1 cellular context compared by ENCODE assay signal in the genomic region with DNA sequence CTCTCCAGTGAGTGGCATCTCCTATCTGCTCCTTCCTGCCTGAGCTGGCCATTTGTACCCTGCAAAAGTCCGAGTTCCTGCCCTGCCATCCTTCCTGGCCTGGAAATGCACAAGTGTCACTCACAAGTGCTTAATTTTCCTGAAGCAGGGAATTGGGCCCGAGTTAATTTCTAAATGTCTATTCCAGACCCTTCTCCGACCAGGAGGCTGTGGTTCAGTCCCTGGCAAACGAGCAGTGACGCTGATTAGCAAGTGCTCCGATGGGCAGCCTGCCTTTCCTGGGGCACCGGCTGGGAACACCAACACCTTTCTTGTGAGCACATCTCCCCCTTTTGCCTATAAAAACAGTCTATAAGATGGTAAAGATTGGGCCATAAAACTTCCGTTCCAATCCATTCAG.
TF ChIP-seq lines count a peak whose summit lies in the region.

No MANE protein-coding gene starts in this region.

TF ChIP-seq in HepG2, 621 proteins besides CTCF, POLR2A, EP300 and RAD21 (continued from another document):
- TF ChIP-seq, protein P1, sequence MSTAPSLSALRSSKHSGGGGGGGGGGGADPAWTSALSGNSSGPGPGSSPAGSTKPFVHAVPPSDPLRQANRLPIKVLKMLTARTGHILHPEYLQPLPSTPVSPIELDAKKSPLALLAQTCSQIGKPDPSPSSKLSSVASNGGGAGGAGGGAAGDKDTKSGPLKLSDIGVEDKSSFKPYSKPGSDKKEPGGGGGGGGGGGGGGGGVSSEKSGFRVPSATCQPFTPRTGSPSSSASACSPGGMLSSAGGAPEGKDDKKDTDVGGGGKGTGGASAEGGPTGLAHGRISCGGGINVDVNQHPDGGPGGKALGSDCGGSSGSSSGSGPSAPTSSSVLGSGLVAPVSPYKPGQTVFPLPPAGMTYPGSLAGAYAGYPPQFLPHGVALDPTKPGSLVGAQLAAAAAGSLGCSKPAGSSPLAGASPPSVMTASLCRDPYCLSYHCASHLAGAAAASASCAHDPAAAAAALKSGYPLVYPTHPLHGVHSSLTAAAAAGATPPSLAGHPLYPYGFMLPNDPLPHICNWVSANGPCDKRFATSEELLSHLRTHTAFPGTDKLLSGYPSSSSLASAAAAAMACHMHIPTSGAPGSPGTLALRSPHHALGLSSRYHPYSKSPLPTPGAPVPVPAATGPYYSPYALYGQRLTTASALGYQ (CRISPR knock-in tag; IDR thresholded peaks at IDR 0.05) = no peak
- TF ChIP-seq TCF7L2 (IDR thresholded peaks at IDR 0.05; ENCODE audit: low read depth, low read length) = no peak
- TF ChIP-seq, protein P2, sequence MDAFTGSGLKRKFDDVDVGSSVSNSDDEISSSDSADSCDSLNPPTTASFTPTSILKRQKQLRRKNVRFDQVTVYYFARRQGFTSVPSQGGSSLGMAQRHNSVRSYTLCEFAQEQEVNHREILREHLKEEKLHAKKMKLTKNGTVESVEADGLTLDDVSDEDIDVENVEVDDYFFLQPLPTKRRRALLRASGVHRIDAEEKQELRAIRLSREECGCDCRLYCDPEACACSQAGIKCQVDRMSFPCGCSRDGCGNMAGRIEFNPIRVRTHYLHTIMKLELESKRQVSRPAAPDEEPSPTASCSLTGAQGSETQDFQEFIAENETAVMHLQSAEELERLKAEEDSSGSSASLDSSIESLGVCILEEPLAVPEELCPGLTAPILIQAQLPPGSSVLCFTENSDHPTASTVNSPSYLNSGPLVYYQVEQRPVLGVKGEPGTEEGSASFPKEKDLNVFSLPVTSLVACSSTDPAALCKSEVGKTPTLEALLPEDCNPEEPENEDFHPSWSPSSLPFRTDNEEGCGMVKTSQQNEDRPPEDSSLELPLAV (CRISPR knock-in tag; conservative IDR thresholded peaks at IDR 0.05; ENCODE audit: low read depth) = no peak
- no peak for TF ChIP-seq ZNF460 (CRISPR knock-in tag; IDR thresholded peaks at IDR 0.05; ENCODE audit: borderline replicate concordance)
- TF ChIP-seq, protein P3, sequence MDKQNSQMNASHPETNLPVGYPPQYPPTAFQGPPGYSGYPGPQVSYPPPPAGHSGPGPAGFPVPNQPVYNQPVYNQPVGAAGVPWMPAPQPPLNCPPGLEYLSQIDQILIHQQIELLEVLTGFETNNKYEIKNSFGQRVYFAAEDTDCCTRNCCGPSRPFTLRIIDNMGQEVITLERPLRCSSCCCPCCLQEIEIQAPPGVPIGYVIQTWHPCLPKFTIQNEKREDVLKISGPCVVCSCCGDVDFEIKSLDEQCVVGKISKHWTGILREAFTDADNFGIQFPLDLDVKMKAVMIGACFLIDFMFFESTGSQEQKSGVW (CRISPR knock-in tag; IDR thresholded peaks at IDR 0.05; ENCODE audit: borderline replicate concordance) = no peak
- TF ChIP-seq, protein P4, sequence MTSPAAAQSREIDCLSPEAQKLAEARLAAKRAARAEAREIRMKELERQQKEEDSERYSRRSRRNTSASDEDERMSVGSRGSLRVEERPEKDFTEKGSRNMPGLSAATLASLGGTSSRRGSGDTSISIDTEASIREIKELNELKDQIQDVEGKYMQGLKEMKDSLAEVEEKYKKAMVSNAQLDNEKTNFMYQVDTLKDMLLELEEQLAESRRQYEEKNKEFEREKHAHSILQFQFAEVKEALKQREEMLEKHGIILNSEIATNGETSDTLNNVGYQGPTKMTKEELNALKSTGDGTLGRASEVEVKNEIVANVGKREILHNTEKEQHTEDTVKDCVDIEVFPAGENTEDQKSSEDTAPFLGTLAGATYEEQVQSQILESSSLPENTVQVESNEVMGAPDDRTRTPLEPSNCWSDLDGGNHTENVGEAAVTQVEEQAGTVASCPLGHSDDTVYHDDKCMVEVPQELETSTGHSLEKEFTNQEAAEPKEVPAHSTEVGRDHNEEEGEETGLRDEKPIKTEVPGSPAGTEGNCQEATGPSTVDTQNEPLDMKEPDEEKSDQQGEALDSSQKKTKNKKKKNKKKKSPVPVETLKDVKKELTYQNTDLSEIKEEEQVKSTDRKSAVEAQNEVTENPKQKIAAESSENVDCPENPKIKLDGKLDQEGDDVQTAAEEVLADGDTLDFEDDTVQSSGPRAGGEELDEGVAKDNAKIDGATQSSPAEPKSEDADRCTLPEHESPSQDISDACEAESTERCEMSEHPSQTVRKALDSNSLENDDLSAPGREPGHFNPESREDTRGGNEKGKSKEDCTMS (CRISPR knock-in tag; conservative IDR thresholded peaks at IDR 0.05) = no peak
- no peak for TF ChIP-seq PHF21A (CRISPR knock-in tag; IDR thresholded peaks at IDR 0.05)
- TF ChIP-seq, protein P5, sequence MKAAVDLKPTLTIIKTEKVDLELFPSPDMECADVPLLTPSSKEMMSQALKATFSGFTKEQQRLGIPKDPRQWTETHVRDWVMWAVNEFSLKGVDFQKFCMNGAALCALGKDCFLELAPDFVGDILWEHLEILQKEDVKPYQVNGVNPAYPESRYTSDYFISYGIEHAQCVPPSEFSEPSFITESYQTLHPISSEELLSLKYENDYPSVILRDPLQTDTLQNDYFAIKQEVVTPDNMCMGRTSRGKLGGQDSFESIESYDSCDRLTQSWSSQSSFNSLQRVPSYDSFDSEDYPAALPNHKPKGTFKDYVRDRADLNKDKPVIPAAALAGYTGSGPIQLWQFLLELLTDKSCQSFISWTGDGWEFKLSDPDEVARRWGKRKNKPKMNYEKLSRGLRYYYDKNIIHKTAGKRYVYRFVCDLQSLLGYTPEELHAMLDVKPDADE (CRISPR knock-in tag; IDR thresholded peaks at IDR 0.05) = no peak
- no peak for TF ChIP-seq MTF1 (CRISPR knock-in tag; IDR thresholded peaks at IDR 0.05)
- no peak for TF ChIP-seq RBAK (CRISPR knock-in tag; IDR thresholded peaks at IDR 0.05)
- no peak for TF ChIP-seq ZNF160 (CRISPR knock-in tag; IDR thresholded peaks at IDR 0.05)
- TF ChIP-seq ZNF446 (CRISPR knock-in tag; IDR thresholded peaks at IDR 0.05) = no peak
- TF ChIP-seq, protein P6, sequence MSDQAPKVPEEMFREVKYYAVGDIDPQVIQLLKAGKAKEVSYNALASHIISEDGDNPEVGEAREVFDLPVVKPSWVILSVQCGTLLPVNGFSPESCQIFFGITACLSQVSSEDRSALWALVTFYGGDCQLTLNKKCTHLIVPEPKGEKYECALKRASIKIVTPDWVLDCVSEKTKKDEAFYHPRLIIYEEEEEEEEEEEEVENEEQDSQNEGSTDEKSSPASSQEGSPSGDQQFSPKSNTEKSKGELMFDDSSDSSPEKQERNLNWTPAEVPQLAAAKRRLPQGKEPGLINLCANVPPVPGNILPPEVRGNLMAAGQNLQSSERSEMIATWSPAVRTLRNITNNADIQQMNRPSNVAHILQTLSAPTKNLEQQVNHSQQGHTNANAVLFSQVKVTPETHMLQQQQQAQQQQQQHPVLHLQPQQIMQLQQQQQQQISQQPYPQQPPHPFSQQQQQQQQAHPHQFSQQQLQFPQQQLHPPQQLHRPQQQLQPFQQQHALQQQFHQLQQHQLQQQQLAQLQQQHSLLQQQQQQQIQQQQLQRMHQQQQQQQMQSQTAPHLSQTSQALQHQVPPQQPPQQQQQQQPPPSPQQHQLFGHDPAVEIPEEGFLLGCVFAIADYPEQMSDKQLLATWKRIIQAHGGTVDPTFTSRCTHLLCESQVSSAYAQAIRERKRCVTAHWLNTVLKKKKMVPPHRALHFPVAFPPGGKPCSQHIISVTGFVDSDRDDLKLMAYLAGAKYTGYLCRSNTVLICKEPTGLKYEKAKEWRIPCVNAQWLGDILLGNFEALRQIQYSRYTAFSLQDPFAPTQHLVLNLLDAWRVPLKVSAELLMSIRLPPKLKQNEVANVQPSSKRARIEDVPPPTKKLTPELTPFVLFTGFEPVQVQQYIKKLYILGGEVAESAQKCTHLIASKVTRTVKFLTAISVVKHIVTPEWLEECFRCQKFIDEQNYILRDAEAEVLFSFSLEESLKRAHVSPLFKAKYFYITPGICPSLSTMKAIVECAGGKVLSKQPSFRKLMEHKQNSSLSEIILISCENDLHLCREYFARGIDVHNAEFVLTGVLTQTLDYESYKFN (CRISPR knock-in tag; conservative IDR thresholded peaks at IDR 0.05) = no peak
TF ChIP-seq in HepG2: peak in this region for 0.
